9 cellular contexts compared by ENCODE assay signal in genomic region chr4:186948361-186949291, GRCh38.
A peak's percentile ranks its signal among the peaks of the same experiment; 100 is the strongest.
DNase-seq lines count a peak whose midpoint lies in the region; ATAC-seq, FAIRE-seq and TF ChIP-seq lines count a peak whose summit lies in the region.
"Had no signal": no experiment of that assay in that cellular context is flagged by ENCODE, and none has a peak within 500 bp of the region (broad histone marks: within the 10 kb centered on the region; RNA-seq: fewer than 3 reads in every experiment).

No MANE protein-coding gene starts in this region.

- H3K36me3 ChIP-seq in bronchial epithelial cell (ENCODE audit: control insufficient read depth, insufficient read depth, low read length) = no peaks in the 10 kb centered on the region

- peak; percentile 45 for DNase-seq in AG10803 (ENCODE audit: low read depth)
- no peak for DNase-seq in bronchial epithelial cell (ENCODE audit: low read depth)
- peak; percentile 87 for DNase-seq in myocyte (ENCODE audit: low read depth)
- no peak for DNase-seq in NCI-H2107 (lab: John Stamatoyannopoulos, UW)
- DNase-seq in activated naive CD4-positive, alpha-beta T cell treated with Interleukin-2 at 50 U/mL for 16 hours = no peak
- DNase-seq in NCI-H446 treated with DMSO at 0.1 percent for 48 hours (lab: John Stamatoyannopoulos, UW) = no peak

- no peak for ATAC-seq in HG02623 (IDR thresholded peaks at IDR 0.05; ENCODE audit: unreplicated experiment)

- no peak for FAIRE-seq in bronchial epithelial cell (lab: Jason Lieb, UNC)
- FAIRE-seq: islet of Langerhans had no signal

- no peaks in the 10 kb centered on the region for H3K27me3 ChIP-seq in bronchial epithelial cell (ENCODE audit: control insufficient read depth, insufficient read depth, low read length)

- TF ChIP-seq CTCF in AG10803 (conservative IDR thresholded peaks at IDR 0.05; ENCODE audit: low read length) (peak; percentile 53), LNCAP (IDR thresholded peaks at IDR 0.05) (peak; percentile 17; the same call in 1 of the 2 replicates), bronchial epithelial cell (IDR thresholded peaks at IDR 0.05; ENCODE audit: insufficient read depth, low read length, severe bottlenecking) (peak; percentile 26)

- H3K4me3 ChIP-seq in AG10803 (ENCODE audit: low read length) (no peak overlapping the region), bronchial epithelial cell (ENCODE audit: low read depth, low read length) (no peak overlapping the region)

Comparison
In these comparisons a context has a peak if more than half of its experiments do, and no peak if none do; other contexts are left out.
1. DNase-seq: peak in AG10803 (single experiment) and myocyte (single experiment); none in bronchial epithelial cell (single experiment), NCI-H2107 (single experiment), activated naive CD4-positive, alpha-beta T cell treated with Interleukin-2 at 50 U/mL for 16 hours (single experiment) and NCI-H446 treated with DMSO at 0.1 percent for 48 hours (single experiment).
2. Peak in every context shown above with its lines, with median percentiles within 50 percentile points of each other: CTCF ChIP-seq.